Comparison of ENCODE assay signal across 25 cellular contexts in the genomic region with DNA sequence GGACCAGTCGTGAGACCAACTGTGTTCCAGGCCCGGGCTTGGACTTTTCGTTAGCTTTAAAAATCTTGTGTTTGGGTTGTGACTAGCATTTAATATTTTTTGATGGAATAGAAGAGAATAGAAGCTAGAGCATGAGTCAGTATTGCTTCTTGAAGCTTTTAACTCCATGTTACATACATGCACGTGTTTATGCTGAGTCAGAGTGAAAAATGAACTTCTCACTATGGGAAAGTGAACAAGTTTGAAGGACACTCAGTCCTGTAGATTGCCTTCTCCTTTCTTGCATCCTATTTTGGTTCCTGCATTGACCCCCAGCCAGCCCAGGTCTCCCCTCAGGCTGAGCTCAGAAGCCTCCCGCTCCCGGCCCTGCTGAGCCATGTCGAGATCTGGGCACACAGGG. TPM values are rescaled to one million over a fixed set of nuclear protein-coding genes. Genes with fewer than 3 reads are reported as not detected.
DNase-seq lines count a peak whose midpoint lies in the region; ATAC-seq and TF ChIP-seq lines count a peak whose summit lies in the region.
"Had no signal": no experiment of that assay in that cellular context is flagged by ENCODE, and none has a peak within 500 bp of the region (broad histone marks: within the 10 kb centered on the region; RNA-seq: fewer than 3 reads in every experiment).

No MANE protein-coding gene starts in this region.

- H3K4me2 ChIP-seq in IMR-90 (ENCODE audit: low read depth, low read length) (no peak overlapping the region), mesendoderm (ENCODE audit: low read length) (no peak overlapping the region)

- no peaks in the 10 kb centered on the region for H3K4me1 ChIP-seq in IMR-90 (ENCODE audit: control insufficient read depth, insufficient read depth, low read length)
- H3K4me1 ChIP-seq in adipocyte (ENCODE audit: control insufficient read depth, insufficient read depth, low read length), result peaks cover 39% of the 10 kb centered on the region
- peaks cover 2% of the 10 kb centered on the region for H3K4me1 ChIP-seq in mesendoderm (ENCODE audit: control insufficient read depth, low read depth, low read length)
- H3K4me1 ChIP-seq: Peyer's patch, SJCRH30 had no signal

- no peak overlapping the region for H4K5ac ChIP-seq in IMR-90 (ENCODE audit: low read depth, low read length)
- no peak overlapping the region for H4K5ac ChIP-seq in mesendoderm (ENCODE audit: low read length)

- no TSS peak for BruUV-seq in IMR-90 (replicated peaks; lab: Mats Ljungman, UMichigan)

- in situ Hi-C loops in IMR-90 (cut with MboI; ENCODE audit: low sequenced_read_pairs), result no loop called here

- H3K4ac ChIP-seq in IMR-90 (ENCODE audit: low read depth, low read length) (no peak overlapping the region), mesendoderm (ENCODE audit: low read depth, low read length) (no peak overlapping the region)

- H4K8ac ChIP-seq in IMR-90 (ENCODE audit: low read depth in 2 of 2, low read length in 2 of 2), result no peak overlapping the region
- no peak overlapping the region for H4K8ac ChIP-seq in mesendoderm (ENCODE audit: low read depth, low read length)

- H3K23ac ChIP-seq in IMR-90 (ENCODE audit: low read depth, low read length) (no peak overlapping the region), mesendoderm (ENCODE audit: low read length) (no peak overlapping the region)

- peak overlapping the region; percentile 32 for H2AFZ ChIP-seq in IMR-90 (replicated peaks; ENCODE audit: low read length, poor library complexity)

- H3K18ac ChIP-seq in IMR-90 (ENCODE audit: low read depth, low read length) (no peak overlapping the region), mesendoderm (ENCODE audit: low read length) (no peak overlapping the region)

- no peaks in the 10 kb centered on the region for H3K79me1 ChIP-seq in IMR-90 (ENCODE audit: low read depth in 1 of 2, low read length in 2 of 2)
- H3K79me1 ChIP-seq in mesendoderm (ENCODE audit: low read length), result no peaks in the 10 kb centered on the region

- H3K79me2 ChIP-seq in mesendoderm (ENCODE audit: control insufficient read depth, insufficient read depth, low read length), result no peaks in the 10 kb centered on the region

- dilution Hi-C loops in IMR-90 (cut with HindIII; ENCODE audit: low sequenced_read_pairs, unreplicated experiment), result no loop called here

- H3K36me3 ChIP-seq in IMR-90 (ENCODE audit: control insufficient read depth, insufficient read depth, low read length) (no peaks in the 10 kb centered on the region), adipocyte (ENCODE audit: control insufficient read depth, insufficient read depth, low read length, severe bottlenecking) (no peaks in the 10 kb centered on the region), mesendoderm (ENCODE audit: control insufficient read depth, insufficient read depth, low read length) (no peaks in the 10 kb centered on the region)
- H3K36me3 ChIP-seq: BLaER1 treated with 17β-estradiol and CSF1 and Interleukin-3, amounts not matched to agents 10 nM and 100 nM; Peyer's patch; SJCRH30 had no signal

- no peak overlapping the region for H4K91ac ChIP-seq in IMR-90 (ENCODE audit: insufficient read depth, low read depth, low read length)

- POLR2A ChIA-PET in IMR-90 (lab: Charles Lee; ENCODE audit: unreplicated experiment), result interaction anchor here (0.6 kb wide), 1 partner anchor 176 kb away, joined by 5 read pairs; no protein-coding TSS in a partner anchor

- CTCF ChIA-PET in IMR-90 (lab: Yijun Ruan, JAX), result no interaction called here

- H2BK5ac ChIP-seq in IMR-90 (ENCODE audit: low read depth, low read length, poor library complexity, severe bottlenecking), result no peak overlapping the region
- no peak overlapping the region for H2BK5ac ChIP-seq in mesendoderm (ENCODE audit: low read length)

- no peak overlapping the region for H3K56ac ChIP-seq in IMR-90 (ENCODE audit: extremely low read depth, insufficient read depth, low read length)
- no peak overlapping the region for H3K56ac ChIP-seq in mesendoderm (ENCODE audit: low read length)

- H4K20me1 ChIP-seq in IMR-90 (ENCODE audit: insufficient read depth, low read length), result no peaks in the 10 kb centered on the region
- H4K20me1 ChIP-seq: BLaER1 treated with 17β-estradiol and CSF1 and Interleukin-3, amounts not matched to agents 10 nM and 100 nM had no signal

- H2AK9ac ChIP-seq in IMR-90 (replicated peaks; ENCODE audit: low read depth, low read length, poor library complexity), result no peak overlapping the region

- H3K9ac ChIP-seq in IMR-90 (ENCODE audit: low read depth, low read length) (no peak overlapping the region), adipocyte (ENCODE audit: low read length) (no peak overlapping the region), mesendoderm (ENCODE audit: low read length) (no peak overlapping the region)
- H3K9ac ChIP-seq: BLaER1 treated with 17β-estradiol and CSF1 and Interleukin-3, amounts not matched to agents 10 nM and 100 nM had no signal

- no peak overlapping the region for H2BK20ac ChIP-seq in IMR-90 (ENCODE audit: low read depth, low read length)

- H2AK5ac ChIP-seq in IMR-90 (ENCODE audit: low read depth, low read length), result no peak overlapping the region
- no peak overlapping the region for H2AK5ac ChIP-seq in mesendoderm (ENCODE audit: low read length)

- intact Hi-C loops in IMR-90 (cut with micrococcal nuclease), result no loop called here

- H3K4me3 ChIP-seq in IMR-90 (ENCODE audit: insufficient read depth, low read depth, low read length), result no peak overlapping the region
- H3K4me3 ChIP-seq in adipocyte (ENCODE audit: low read length), result no peak overlapping the region
- no peak overlapping the region for H3K4me3 ChIP-seq in fibroblast of mammary gland (ENCODE audit: control insufficient read depth, low read depth, low read length)
- H3K4me3 ChIP-seq in mesendoderm (ENCODE audit: low read length), result no peak overlapping the region
- H3K4me3 ChIP-seq: BLaER1 treated with 17β-estradiol and CSF1 and Interleukin-3, amounts not matched to agents 10 nM and 100 nM; Peyer's patch; SJCRH30 had no signal

- no peak overlapping the region for H3K27ac ChIP-seq in IMR-90 (ENCODE audit: insufficient read depth, low read length)
- H3K27ac ChIP-seq in mesendoderm (ENCODE audit: low read depth, low read length), result no peak overlapping the region
- H3K27ac ChIP-seq: Peyer's patch, SJCRH30 had no signal

- no peak for TF ChIP-seq POLR2A in IMR-90 (IDR thresholded peaks at IDR 0.05; ENCODE audit: low read depth, low read length)

- no peak for TF ChIP-seq RAD21 in IMR-90 (IDR thresholded peaks at IDR 0.05; ENCODE audit: low read length)

- H3K9me3 ChIP-seq in IMR-90 (ENCODE audit: control insufficient read depth, insufficient read depth, low read length) (no peaks in the 10 kb centered on the region; the same call in 1 of the 2 replicates), adipocyte (ENCODE audit: control insufficient read depth, low read length) (no peaks in the 10 kb centered on the region)
- H3K9me3 ChIP-seq: Peyer's patch, SJCRH30 had no signal

- no peak overlapping the region for H2BK120ac ChIP-seq in IMR-90 (ENCODE audit: low read depth, low read length)
- H2BK120ac ChIP-seq in mesendoderm (ENCODE audit: low read depth, low read length), result no peak overlapping the region

- no peak for TF ChIP-seq CTCF in IMR-90 (conservative IDR thresholded peaks at IDR 0.05; ENCODE audit: low read depth, low read length)
- TF ChIP-seq CTCF in fibroblast of mammary gland (conservative IDR thresholded peaks at IDR 0.05; ENCODE audit: control insufficient read depth, insufficient read depth, low read depth, low read length), result no peak

- no peaks in the 10 kb centered on the region for H3K9me1 ChIP-seq in IMR-90 (ENCODE audit: insufficient read depth, low read length)

- no peak overlapping the region for H2BK15ac ChIP-seq in IMR-90 (ENCODE audit: low read depth, low read length)
- H2BK15ac ChIP-seq in mesendoderm (replicated peaks; ENCODE audit: low read depth), result no peak overlapping the region

- DNase-seq in AG08396 (ENCODE audit: low spot score) (peak; percentile 42), IMR-90 (peak; percentile 8), adipocyte (ENCODE audit: low read depth) (peak; percentile 24), fibroblast of mammary gland (ENCODE audit: low read depth) (peak; percentile 70), medulla oblongata (ENCODE audit: extremely low spot score) (no peak), mesendoderm (no peak), NCI-H82 treated with DMSO at 0.1 percent for 48 hours (lab: John Stamatoyannopoulos, UW; ENCODE audit: unreplicated experiment) (no peak)
- DNase-seq in activated T-cell treated with anti-CD3 and anti-CD28 coated beads, Interleukin-2, amount 50 U/mL, for 48 hours, result no peak
- DNase-seq: ACHN; CD8-positive, alpha-beta T cell; DND-41; NCI-H1105; NCI-H146; NCI-H2029; NCI-H226; NCI-H510A treated with DMSO at 0.1 percent for 48 hours; NCI-H748 treated with DMSO at 0.1 percent for 48 hours; NK-92 treated with Interleukin-12 subunit alpha and Interleukin-12 subunit beta, amount 100 ng/mL, for 24 hours; Peyer's patch; SJCRH30 had no signal

- H3K27me3 ChIP-seq in IMR-90 (ENCODE audit: control insufficient read depth, insufficient read depth, low read length), result peaks cover 2% of the 10 kb centered on the region
- no peaks in the 10 kb centered on the region for H3K27me3 ChIP-seq in adipocyte (replicated peaks; ENCODE audit: control insufficient read depth, insufficient read depth, low read length)
- H3K27me3 ChIP-seq in mesendoderm (ENCODE audit: insufficient read depth, low read length, poor library complexity), result no peaks in the 10 kb centered on the region
- H3K27me3 ChIP-seq: BLaER1 treated with 17β-estradiol and CSF1 and Interleukin-3, amounts not matched to agents 10 nM and 100 nM; Peyer's patch had no signal

- WGBS in IMR-90 (ENCODE audit: extremely low coverage in 2 of 2, insufficient read length in 1 of 2), 2 experiments, result 93% methylated on average over 3 of the region's 7 CpGs; no CpG with 5 or more reads in 1 of the 2 experiments
- WGBS in mesendoderm (ENCODE audit: extremely low coverage, insufficient coverage, low lambda C conversion rate), result no CpG with 5 or more reads among the region's 7 CpGs

- ATAC-seq in IMR-90 (ENCODE audit: low read depth), result no peak
- ATAC-seq: CD8-positive, alpha-beta T cell; HCT116 had no signal

- H3K14ac ChIP-seq in IMR-90 (replicated peaks; ENCODE audit: low read depth, low read length), result no peak overlapping the region

RNA-seq across cellular contexts. Expression of gene GHRHR, which starts 31.8 kb away (rescaled TPM):
- not detected in 2 replicates for total RNA-seq in IMR-90 (2012; rRNA removed)
- not detected in 2 replicates for polyA plus RNA-seq in IMR-90 (2012; rRNA removed)
- polyA plus RNA-seq in IMR-90 (2012; cell fraction: cytosol; rRNA removed), result not detected in 2 replicates
- not detected in 2 replicates for polyA plus RNA-seq in IMR-90 (2012; cell fraction: nucleus; rRNA removed; ENCODE audit: low replicate concordance)
- 1.7 TPM for polyA plus RNA-seq in mesendoderm (2013, experiment 1 of 2)
- polyA plus RNA-seq in mesendoderm (2013, experiment 2 of 2), result 2.4 TPM
- total RNA-seq: CD8-positive, alpha-beta T cell; G401; HT1080; OCI-LY7; Peyer's patch; SJCRH30 had no signal

RNA-seq across cellular contexts. Expression of gene ADCYAP1R1, which starts 56.6 kb away (rescaled TPM):
- total RNA-seq in IMR-90 (2012; rRNA removed), result not detected in 2 replicates
- not detected in 2 replicates for polyA plus RNA-seq in IMR-90 (2012; rRNA removed)
- not detected in 2 replicates for polyA plus RNA-seq in IMR-90 (2012; cell fraction: cytosol; rRNA removed)
- polyA plus RNA-seq in IMR-90 (2012; cell fraction: nucleus; rRNA removed; ENCODE audit: low replicate concordance), result not detected in 2 replicates
- 5.1 TPM for polyA plus RNA-seq in mesendoderm (2013, experiment 1 of 2)
- polyA plus RNA-seq in mesendoderm (2013, experiment 2 of 2), result 4.4 TPM
- total RNA-seq: CD8-positive, alpha-beta T cell; G401; OCI-LY7; SJCRH30 had no signal

Comparison
In these comparisons a context has a peak if more than half of its experiments do, and no peak if none do; other contexts are left out.
1. DNase-seq: peak in AG08396 (single experiment), IMR-90 (single experiment), adipocyte (single experiment) and fibroblast of mammary gland (single experiment); none in medulla oblongata (single experiment), mesendoderm (single experiment), NCI-H82 treated with DMSO at 0.1 percent for 48 hours (single experiment) and activated T-cell treated with anti-CD3 and anti-CD28 coated beads, Interleukin-2, amount 50 U/mL, for 48 hours (0 of 2).